ENCODE assay signal across 1 cellular context in genomic region chr17:28646039-28646754, GRCh38.
TF ChIP-seq lines count a peak whose summit lies in the region.

No MANE protein-coding gene starts in this region.

TF ChIP-seq in A549, 52 proteins besides CTCF, POLR2A, EP300 and RAD21 (continued from another document):
- no peak for TF ChIP-seq USF2 (IDR thresholded peaks at IDR 0.05)
- TF ChIP-seq MAFK (IDR thresholded peaks at IDR 0.05; ENCODE audit: partially characterized antibody) = no peak
